ENCODE assay signal across 1 cellular context in genomic region chr12:76698316-76698715, GRCh38.
TF ChIP-seq lines count a peak whose summit lies in the region.

No MANE protein-coding gene starts in this region.

TF ChIP-seq in K562, 482 proteins besides CTCF, POLR2A, EP300 and RAD21:
- TF ChIP-seq FOSL1 (tag; conservative IDR thresholded peaks at IDR 0.05) (0 out of 2 replicates have a peak, but pooled peaks have one; percentile 16), RNF219 (CRISPR knock-in tag; IDR thresholded peaks at IDR 0.05) (no peak)
